ENCODE assay signal across 14 cellular contexts in the genomic region with DNA sequence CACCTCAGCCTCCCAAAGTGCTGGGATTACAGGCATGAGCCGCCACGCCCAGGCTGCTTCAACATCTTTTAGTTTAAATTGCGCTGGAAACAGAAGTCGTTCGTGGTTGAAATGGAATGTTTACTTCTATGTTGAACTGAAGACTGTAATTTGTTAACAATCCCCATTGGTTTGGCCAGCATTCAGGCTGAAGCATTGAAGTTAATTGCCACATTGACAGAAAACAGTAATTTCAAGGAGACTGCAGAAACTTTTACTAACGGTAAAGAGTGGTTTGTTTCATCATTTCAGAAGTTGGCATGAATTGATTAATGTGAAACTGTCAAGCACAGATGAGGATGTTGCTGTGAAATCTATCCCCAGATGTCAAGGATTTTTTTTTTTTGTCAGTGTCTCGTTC. TPM values are rescaled to one million over a fixed set of nuclear protein-coding genes. Genes with fewer than 3 reads are reported as not detected.
A peak's percentile ranks its signal among the peaks of the same experiment; 100 is the strongest.
DNase-seq lines count a peak whose midpoint lies in the region; ATAC-seq and TF ChIP-seq lines count a peak whose summit lies in the region.
"Had no signal": no experiment of that assay in that cellular context is flagged by ENCODE, and none has a peak within 500 bp of the region (broad histone marks: within the 10 kb centered on the region; RNA-seq: fewer than 3 reads in every experiment).

No MANE protein-coding gene starts in this region.

- H3K36me3 ChIP-seq in esophagus muscularis mucosa (no peaks in the 10 kb centered on the region), lower lobe of right lung (no peaks in the 10 kb centered on the region)
- H3K36me3 ChIP-seq: gastroesophageal sphincter had no signal

- H3K4me3 ChIP-seq in AG09309 (ENCODE audit: control insufficient read depth, low read depth, low read length) (no peak overlapping the region), esophagus muscularis mucosa (no peak overlapping the region), lower lobe of right lung (no peak overlapping the region)
- no peak overlapping the region for H3K4me3 ChIP-seq in Jurkat, Clone E6-1 (ENCODE audit: low read length)
- H3K4me3 ChIP-seq: BLaER1 treated with 17β-estradiol and CSF1 and Interleukin-3, amounts not matched to agents 10 nM and 100 nM; dorsolateral prefrontal cortex; gastroesophageal sphincter had no signal

- H3K27ac ChIP-seq in esophagus muscularis mucosa (replicated peaks in 1 of 4) (no peak overlapping the region), lower lobe of right lung (no peak overlapping the region)
- H3K27ac ChIP-seq: dorsolateral prefrontal cortex, gastroesophageal sphincter had no signal

- H3K4me1 ChIP-seq in esophagus muscularis mucosa = peaks cover 0 to 4% (median 0%) of the 10 kb centered on the region in 4 donors
- peaks cover 11% of the 10 kb centered on the region for H3K4me1 ChIP-seq in lower lobe of right lung

- DNase-seq in AG09309 (ENCODE audit: low read depth) (peak; percentile 70), RPMI8226 (peak; percentile 9), esophagus muscularis mucosa (ENCODE audit: extremely low spot score) (peak; percentile 89), GM19240 (ENCODE audit: insufficient read length, low spot score) (no peak), NCI-H774 (lab: John Stamatoyannopoulos, UW) (no peak), activated gamma-delta T cell (lab: John Stamatoyannopoulos, UW) (no peak), lower lobe of right lung (no peak)
- DNase-seq in Jurkat, Clone E6-1 (ENCODE audit: low read depth, low spot score) = peak; percentile 89
- DNase-seq: dorsolateral prefrontal cortex; naive thymus-derived CD8-positive, alpha-beta T cell; SHP77; stimulated activated naive CD8-positive, alpha-beta T cell treated with anti-CD3 and anti-CD28 coated beads, Interleukin-15, Interleukin-2, amounts not matched to agents 100 U/mL and 50 U/mL, for 24 hours had no signal

- no peak for TF ChIP-seq EP300 in esophagus muscularis mucosa (IDR thresholded peaks at IDR 0.05)

- TF ChIP-seq POLR2A in esophagus muscularis mucosa (IDR thresholded peaks at IDR 0.05; ENCODE audit: low read depth) = no peak

- WGBS in esophagus muscularis mucosa = 49% methylated on average over 7 of the region's 7 CpGs

- no peaks in the 10 kb centered on the region for H3K9me3 ChIP-seq in esophagus muscularis mucosa
- H3K9me3 ChIP-seq in lower lobe of right lung = no peaks in the 10 kb centered on the region
- H3K9me3 ChIP-seq: gastroesophageal sphincter had no signal

- TF ChIP-seq CTCF in AG09309 (IDR thresholded peaks at IDR 0.05; ENCODE audit: control insufficient read depth, insufficient read depth, low read depth, low read length, missing control alignments) (no peak), esophagus muscularis mucosa (IDR thresholded peaks at IDR 0.05) (no peak), lower lobe of right lung (IDR thresholded peaks at IDR 0.05) (no peak)

- intact Hi-C loops in esophagus muscularis mucosa (cut with DNase I) = no loop called here
- intact Hi-C loops in lower lobe of right lung (cut with DNase I) = no loop called here

- no peak for ATAC-seq in lower lobe of right lung
- ATAC-seq: gastroesophageal sphincter; naive thymus-derived CD8-positive, alpha-beta T cell; stimulated activated naive CD8-positive, alpha-beta T cell treated with anti-CD3 and anti-CD28 coated beads, Interleukin-15, Interleukin-2, amounts not matched to agents 100 U/mL and 50 U/mL, for 24 hours had no signal

- H3K27me3 ChIP-seq in esophagus muscularis mucosa = no peaks in the 10 kb centered on the region
- no peaks in the 10 kb centered on the region for H3K27me3 ChIP-seq in lower lobe of right lung (ENCODE audit: low read depth)
- H3K27me3 ChIP-seq: BLaER1 treated with 17β-estradiol and CSF1 and Interleukin-3, amounts not matched to agents 10 nM and 100 nM; dorsolateral prefrontal cortex; gastroesophageal sphincter had no signal

RNA-seq across cellular contexts. Expression of gene AP5B1, which starts 14.2 kb away (rescaled TPM):
- polyA plus RNA-seq in Jurkat, Clone E6-1 (2012; ENCODE audit: insufficient read depth, insufficient read length) = 10.0 TPM
- total RNA-seq in esophagus muscularis mucosa = 10 to 100 TPM; 15.0 to 28.0 (median 24.2) TPM
- 46.3 TPM for total RNA-seq in lower lobe of right lung

RNA-seq across cellular contexts. Expression of gene OVOL1, which starts 20.3 kb away (rescaled TPM):
- polyA plus RNA-seq in Jurkat, Clone E6-1 (2012; ENCODE audit: insufficient read depth, insufficient read length) = not detected
- not detected for total RNA-seq in esophagus muscularis mucosa
- total RNA-seq in lower lobe of right lung = 0.89 TPM
- total RNA-seq: naive thymus-derived CD8-positive, alpha-beta T cell had no signal
- polyA plus RNA-seq: naive thymus-derived CD8-positive, alpha-beta T cell had no signal

RNA-seq across cellular contexts. Expression of gene RNASEH2C, which starts 45.9 kb away (rescaled TPM):
- 182 TPM for polyA plus RNA-seq in Jurkat, Clone E6-1 (2012; ENCODE audit: insufficient read depth, insufficient read length)
- 100 to 1,000 TPM in 1 of 4 donors, 10 to 100 TPM in 3; 72.1 to 137 (median 80.9) TPM for total RNA-seq in esophagus muscularis mucosa
- 44.4 TPM for total RNA-seq in lower lobe of right lung

RNA-seq across cellular contexts. Expression of gene KAT5, which starts 54.5 kb away (rescaled TPM):
- 79.7 TPM for polyA plus RNA-seq in Jurkat, Clone E6-1 (2012; ENCODE audit: insufficient read depth, insufficient read length)
- 10 to 100 TPM; 66.4 to 77.1 (median 68.3) TPM for total RNA-seq in esophagus muscularis mucosa
- 82.6 TPM for total RNA-seq in lower lobe of right lung

Comparison
In these comparisons a context has a peak if more than half of its experiments do, and no peak if none do; other contexts are left out.
1. DNase-seq: peak in AG09309 (single experiment), Jurkat, Clone E6-1 (single experiment), RPMI8226 (single experiment) and esophagus muscularis mucosa (single experiment); none in GM19240 (single experiment), NCI-H774 (single experiment), activated gamma-delta T cell (single experiment) and lower lobe of right lung (single experiment).